In the genomic region with DNA sequence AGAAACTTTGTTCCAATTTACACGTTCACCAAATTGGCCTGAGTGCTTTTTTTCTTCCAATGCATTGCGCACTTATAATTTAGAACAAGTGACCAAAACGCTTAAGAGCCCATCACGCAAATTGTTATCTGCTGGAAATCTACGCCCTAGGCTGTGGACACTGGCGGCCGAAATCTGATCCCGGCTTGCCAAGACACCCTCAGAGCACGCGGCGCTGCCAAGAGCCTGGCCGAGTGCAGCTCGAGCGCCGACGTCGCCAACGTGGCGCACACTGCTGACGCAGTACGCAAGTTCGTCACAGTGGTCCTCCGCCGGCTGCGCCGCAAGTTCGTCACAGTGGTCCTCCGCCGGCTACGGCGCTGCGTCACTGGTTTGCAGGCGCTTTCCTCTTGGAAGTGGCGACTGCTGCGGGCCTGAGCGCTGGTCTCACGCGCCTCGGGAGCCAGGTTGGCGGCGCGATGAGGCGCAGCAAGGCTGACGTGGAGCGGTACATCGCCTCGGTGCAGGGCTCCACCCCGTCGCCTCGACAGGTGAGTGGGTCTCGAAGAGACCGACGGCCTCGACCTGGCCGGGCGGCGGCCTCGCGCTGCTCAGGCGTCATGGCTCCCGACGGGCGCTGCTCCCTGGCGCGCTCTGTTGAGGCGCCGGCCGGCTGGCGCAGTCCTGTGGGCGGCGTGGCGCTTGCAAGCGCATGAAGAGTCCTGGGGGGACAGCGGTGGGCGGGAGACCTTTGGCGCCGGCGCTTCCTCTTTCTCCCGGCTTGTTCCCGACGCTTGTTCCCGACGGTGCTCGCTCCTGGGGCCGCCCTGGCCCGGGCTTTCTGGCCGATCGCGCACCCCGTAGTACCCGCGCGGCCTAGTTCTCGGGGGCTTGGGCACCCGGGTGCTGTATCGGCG, we compare ENCODE assay signal across 8 cellular contexts. TPM values are rescaled to one million over a fixed set of nuclear protein-coding genes. Genes with fewer than 3 reads are reported as not detected.
A peak's percentile ranks its signal among the peaks of the same experiment; 100 is the strongest.
DNase-seq lines count a peak whose midpoint lies in the region; ATAC-seq and TF ChIP-seq lines count a peak whose summit lies in the region.

TSS of gene RANBP2 (plus strand) at position 334 of the 896 bp plus-strand sequence. CDS start at position 459, 125 bp downstream.

- POLR2A ChIA-PET in activated CD4-positive, alpha-beta T cell treated with anti-CD3 and anti-CD28 coated beads, Interleukin-2, amount 10 ng/mL, durations not matched to agents 7 days and 5 days (lab: Charles Lee) = no interaction called here

- peak within 1 kb of the TSS; percentile 85 for H3K4me3 Mint-ChIP-seq in activated CD4-positive, alpha-beta T cell treated with anti-CD3 and anti-CD28 coated beads, Interleukin-2, amount 10 ng/mL, durations not matched to agents 7 days and 5 days

- H3K9me3 Mint-ChIP-seq in activated CD4-positive, alpha-beta T cell treated with anti-CD3 and anti-CD28 coated beads, Interleukin-2, amount 10 ng/mL, durations not matched to agents 7 days and 5 days = no peaks in the 10 kb centered on the region

- CTCF ChIA-PET in activated CD4-positive, alpha-beta T cell treated with anti-CD3 and anti-CD28 coated beads, Interleukin-2, amount 10 ng/mL, durations not matched to agents 7 days and 5 days (lab: Charles Lee) = no interaction called here

- H3K36me3 Mint-ChIP-seq in activated CD4-positive, alpha-beta T cell treated with anti-CD3 and anti-CD28 coated beads, Interleukin-2, amount 10 ng/mL, durations not matched to agents 7 days and 5 days (ENCODE audit: low read depth) = no peaks in the 10 kb centered on the region

- TF ChIP-seq CTCF in C4-2B (conservative IDR thresholded peaks at IDR 0.05) (no peak), coronary artery (IDR thresholded peaks at IDR 0.05) (no peak)

- DNase-seq in NCI-H69 (lab: John Stamatoyannopoulos, UW) (peak; percentile 95), coronary artery (ENCODE audit: low spot score) (peak; percentile 97), left colon (peak; percentile 96)
- DNase-seq in activated CD4-positive, alpha-beta T cell treated with anti-CD3 and anti-CD28 coated beads, Interleukin-2, amount 10 ng/mL, durations not matched to agents 7 days and 5 days = peak; percentile 94
- peak; percentile 81 to 87 for DNase-seq in stimulated activated CD4-positive, alpha-beta T cell treated with anti-CD3 and anti-CD28 coated beads, Interleukin-1b, Interleukin-23, amount 100 ng/mL, for 4 hours (ENCODE audit: low read depth in 2 of 2)

- H3K27ac Mint-ChIP-seq in activated CD4-positive, alpha-beta T cell treated with anti-CD3 and anti-CD28 coated beads, Interleukin-2, amount 10 ng/mL, durations not matched to agents 7 days and 5 days = peak within 1 kb of the TSS; percentile 99

- H3K27ac ChIP-seq in C4-2B = peak within 1 kb of the TSS; percentile 93
- H3K27ac ChIP-seq in coronary artery = peak within 1 kb of the TSS; percentile 95 to 99

- ATAC-seq in GM19372 (IDR thresholded peaks at IDR 0.05; ENCODE audit: low read depth, unreplicated experiment) = peak; percentile 95
- ATAC-seq in HG03521 (IDR thresholded peaks at IDR 0.05; ENCODE audit: unreplicated experiment) = peak; percentile 99
- peak; percentile 98 for ATAC-seq in left colon

- intact Hi-C loops in left colon (cut with DNase I, micrococcal nuclease) = no loop called here

- peaks cover 23% of the 10 kb centered on the region for H3K4me1 Mint-ChIP-seq in activated CD4-positive, alpha-beta T cell treated with anti-CD3 and anti-CD28 coated beads, Interleukin-2, amount 10 ng/mL, durations not matched to agents 7 days and 5 days

- peak within 1 kb of the TSS; percentile 84 for H3K4me3 ChIP-seq in coronary artery

- H3K27me3 Mint-ChIP-seq in activated CD4-positive, alpha-beta T cell treated with anti-CD3 and anti-CD28 coated beads, Interleukin-2, amount 10 ng/mL, durations not matched to agents 7 days and 5 days = no peaks in the 10 kb centered on the region

RNA-seq across cellular contexts. Expression of gene RANBP2, which starts in this region (rescaled TPM):
- 10 to 100 TPM; 46.9 to 52.0 TPM for total RNA-seq in activated CD4-positive, alpha-beta T cell treated with anti-CD3 and anti-CD28 coated beads, Interleukin-2, amount 10 ng/mL, durations not matched to agents 7 days and 5 days
- total RNA-seq in left colon = 10 to 100 TPM; 55.8 to 59.9 TPM

Comparison
In these comparisons a context has a peak if more than half of its experiments do, and no peak if none do; other contexts are left out.
1. Peak in every context shown above with its lines: DNase-seq, ATAC-seq, H3K4me3 ChIP-seq and H3K27ac ChIP-seq.